Comparison of ENCODE assay signal across 33 cellular contexts in genomic region chr9:92982130-92982529, GRCh38. TPM values are rescaled to one million over a fixed set of nuclear protein-coding genes. Genes with fewer than 3 reads are reported as not detected.
A peak's percentile ranks its signal among the peaks of the same experiment; 100 is the strongest.
DNase-seq lines count a peak whose midpoint lies in the region; ATAC-seq, FAIRE-seq and TF ChIP-seq lines count a peak whose summit lies in the region.
"Had no signal": no experiment of that assay in that cellular context is flagged by ENCODE, and none has a peak within 500 bp of the region (broad histone marks: within the 10 kb centered on the region; RNA-seq: fewer than 3 reads in every experiment).

No MANE protein-coding gene starts in this region.

- no peak overlapping the region for H2AK5ac ChIP-seq in H9 (ENCODE audit: insufficient read length, low read length)

- H3K4me1 Mint-ChIP-seq in activated T-cell treated with anti-CD3 and anti-CD28 coated beads, Interleukin-2, amount 50 U/mL, for 4 hours (ENCODE audit: low read depth) = peaks cover 78% of the 10 kb centered on the region
- peaks cover 60% of the 10 kb centered on the region for H3K4me1 Mint-ChIP-seq in activated naive CD8-positive, alpha-beta T cell treated with anti-CD3 and anti-CD28 coated beads for 36 hours
- peaks cover 12 to 16% of the 10 kb centered on the region in 2 experiments for H3K4me1 Mint-ChIP-seq in H9

- no peak overlapping the region for H2BK120ac ChIP-seq in H9 (ENCODE audit: low read depth, low read length, poor library complexity, severe bottlenecking)

- H3K14ac ChIP-seq in H9 (ENCODE audit: insufficient read depth, low read length) = no peak overlapping the region

- TF ChIP-seq CTCF in H9 (conservative IDR thresholded peaks at IDR 0.05) = no peak

- H3K4me1 ChIP-seq in H9 (ENCODE audit: insufficient read depth, low read length) = no peaks in the 10 kb centered on the region

- no peaks in the 10 kb centered on the region for H3K27me3 ChIP-seq in H9 (ENCODE audit: insufficient read depth, low read length)
- H3K27me3 ChIP-seq: left lung, MG63, vagina had no signal

- no peak overlapping the region for H2BK20ac ChIP-seq in H9 (ENCODE audit: low read depth, low read length, poor library complexity, severe bottlenecking)

- peaks cover 33% of the 10 kb centered on the region for H3K9me3 ChIP-seq in H9 (ENCODE audit: control insufficient read depth, low read depth, low read length)
- H3K9me3 ChIP-seq: vagina had no signal

- no peak overlapping the region for H3K18ac ChIP-seq in H9 (ENCODE audit: insufficient read length, low read depth, low read length)

- H3K79me2 ChIP-seq in H9 (ENCODE audit: insufficient read depth, low read length) = no peaks in the 10 kb centered on the region

- no peak overlapping the region for H2BK15ac ChIP-seq in H9 (ENCODE audit: low read depth, low read length)

- no peak overlapping the region for H4K8ac ChIP-seq in H9 (replicated peaks; ENCODE audit: insufficient read length, low read depth, low read length)

- no peak overlapping the region for H4K5ac ChIP-seq in H9 (ENCODE audit: insufficient read length, low read depth, low read length)

- H3K4me2 ChIP-seq in H9 (ENCODE audit: insufficient read depth, insufficient read length, low read length) = no peak overlapping the region

- H3T11ph ChIP-seq in H9 (ENCODE audit: low read length) = no peak overlapping the region

- H3K4me3 Mint-ChIP-seq in activated T-cell treated with anti-CD3 and anti-CD28 coated beads, Interleukin-2, amount 50 U/mL, for 4 hours = no peak overlapping the region
- no peak overlapping the region for H3K4me3 Mint-ChIP-seq in activated naive CD8-positive, alpha-beta T cell treated with anti-CD3 and anti-CD28 coated beads for 36 hours
- H3K4me3 Mint-ChIP-seq in H9 = no peak overlapping the region
- H3K4me3 Mint-ChIP-seq: activated B cell treated with CpG ODN at 0.5 μM for 24 hours had no signal

- H3K27me3 Mint-ChIP-seq in activated T-cell treated with anti-CD3 and anti-CD28 coated beads, Interleukin-2, amount 50 U/mL, for 4 hours (ENCODE audit: low read depth) = no peaks in the 10 kb centered on the region
- H3K27me3 Mint-ChIP-seq in activated naive CD8-positive, alpha-beta T cell treated with anti-CD3 and anti-CD28 coated beads for 36 hours = no peaks in the 10 kb centered on the region
- no peaks in the 10 kb centered on the region; the same call in none of the 2 replicates for H3K27me3 Mint-ChIP-seq in H9 (ENCODE audit: low read depth)
- H3K27me3 Mint-ChIP-seq: activated B cell treated with CpG ODN at 0.5 μM for 24 hours had no signal

- peak; percentile 51 to 71 for ATAC-seq in activated T-cell treated with anti-CD3 and anti-CD28 coated beads, Interleukin-2, amount 50 U/mL, for 4 hours
- peak; percentile 16 for ATAC-seq in stimulated activated naive CD8-positive, alpha-beta T cell treated with anti-CD3 and anti-CD28 coated beads, Interleukin-15, Interleukin-2, amounts not matched to agents 100 U/mL and 50 U/mL, for 24 hours
- ATAC-seq: left lung had no signal

- H3K56ac ChIP-seq in H9 (ENCODE audit: insufficient read length, low read depth, low read length) = no peak overlapping the region

- H4K20me1 ChIP-seq in H9 (ENCODE audit: control insufficient read depth, insufficient read depth, insufficient read length) = no peaks in the 10 kb centered on the region

- no peak overlapping the region for H3K9ac ChIP-seq in H9 (ENCODE audit: extremely low read depth, insufficient read length, low read length)

- no peak overlapping the region for H2BK12ac ChIP-seq in H9 (ENCODE audit: insufficient read length, low read depth, low read length)

- no peak overlapping the region for H3K27ac ChIP-seq in H9 (ENCODE audit: insufficient read length, low read depth, low read length)
- H3K27ac ChIP-seq: coronary artery, HL-60, left lung, vagina had no signal

- no peak overlapping the region for H3K4ac ChIP-seq in H9 (ENCODE audit: low read depth, low read length)

- no peak overlapping the region for H2AFZ ChIP-seq in H9 (ENCODE audit: low read length)

- FAIRE-seq in GM18507 (lab: Jason Lieb, UNC) = peak; percentile 59
- FAIRE-seq: astrocyte, GM12891, small intestine had no signal

- H4K91ac ChIP-seq in H9 (ENCODE audit: insufficient read length, low read depth, low read length) = no peak overlapping the region

- H2BK5ac ChIP-seq in H9 (ENCODE audit: insufficient read length, low read length) = no peak overlapping the region

- H3K36me3 Mint-ChIP-seq in activated T-cell treated with anti-CD3 and anti-CD28 coated beads, Interleukin-2, amount 50 U/mL, for 4 hours (ENCODE audit: insufficient read depth) = peaks cover 44% of the 10 kb centered on the region
- peaks cover 87% of the 10 kb centered on the region for H3K36me3 Mint-ChIP-seq in activated naive CD8-positive, alpha-beta T cell treated with anti-CD3 and anti-CD28 coated beads for 36 hours
- H3K36me3 Mint-ChIP-seq in H9 (ENCODE audit: insufficient read depth in 1 of 3, low read depth in 3 of 3) = peaks cover 29 to 67% (median 47%) of the 10 kb centered on the region in 3 experiments

- H3K23me2 ChIP-seq in H9 (ENCODE audit: insufficient read length, low read depth, low read length, poor library complexity, severe bottlenecking) = no peaks in the 10 kb centered on the region

- no peaks in the 10 kb centered on the region for H3K9me3 Mint-ChIP-seq in activated T-cell treated with anti-CD3 and anti-CD28 coated beads, Interleukin-2, amount 50 U/mL, for 4 hours
- peaks cover 39% of the 10 kb centered on the region for H3K9me3 Mint-ChIP-seq in activated naive CD8-positive, alpha-beta T cell treated with anti-CD3 and anti-CD28 coated beads for 36 hours
- H3K9me3 Mint-ChIP-seq in H9 = peaks cover 67 to 71% of the 10 kb centered on the region in 2 experiments
- H3K9me3 Mint-ChIP-seq: activated B cell treated with CpG ODN at 0.5 μM for 24 hours had no signal

- H3K27ac Mint-ChIP-seq in activated naive CD8-positive, alpha-beta T cell treated with anti-CD3 and anti-CD28 coated beads for 36 hours = peak overlapping the region; percentile 35
- H3K27ac Mint-ChIP-seq in H9 = no peak overlapping the region
- H3K27ac Mint-ChIP-seq: activated B cell treated with CpG ODN at 0.5 μM for 24 hours had no signal

- H3K23ac ChIP-seq in H9 (ENCODE audit: insufficient read length, low read depth, low read length) = no peak overlapping the region

- DNase-seq in activated T-cell treated with anti-CD3 and anti-CD28 coated beads, Interleukin-2, amount 50 U/mL, for 4 hours = no peak
- DNase-seq in activated T-cell treated with anti-CD3 and anti-CD28 coated beads, Interleukin-2, amount 50 U/mL, for 48 hours = no peak
- DNase-seq in GM18507 (ENCODE audit: extremely low spot score, insufficient read length, low read depth) = no peak
- no peak for DNase-seq in activated naive CD8-positive, alpha-beta T cell treated with anti-CD3 and anti-CD28 coated beads for 36 hours
- no peak for DNase-seq in stimulated activated naive CD8-positive, alpha-beta T cell treated with anti-CD3 and anti-CD28 coated beads, Interleukin-15, Interleukin-2, amounts not matched to agents 100 U/mL and 50 U/mL, for 24 hours
- DNase-seq in NCI-H2227 treated with DMSO at 0.1 percent for 48 hours (lab: John Stamatoyannopoulos, UW) = no peak
- DNase-seq in COLO829 (ENCODE audit: low spot score) = no peak
- DNase-seq in H9 = no peak
- DNase-seq: activated B cell treated with CpG ODN at 0.5 μM for 24 hours; activated CD4-positive, alpha-beta T cell treated with anti-CD3 and anti-CD28 coated beads, Interleukin-2, amount 50 U/mL, for 48 hours; COR-L47; DMS53; erythroblast; glutamatergic neuron; islet precursor cell; KG1; left lung; mesendoderm; MG63; NCI-H1105; NCI-H187; NCI-H2171; NCI-H510A; SIG-M5; small intestine; stimulated activated naive CD4-positive, alpha-beta T cell treated with Interleukin-2 at 50 U/mL for 16 hours had no signal

- no peaks in the 10 kb centered on the region for H3K79me1 ChIP-seq in H9 (ENCODE audit: insufficient read depth, low read depth, low read length, poor library complexity, severe bottlenecking)

- WGBS in H9 (ENCODE audit: extremely low coverage, insufficient read length, low lambda C conversion rate) = no CpG with 5 or more reads among the region's 2 CpGs

RNA-seq across cellular contexts. Expression of gene FGD3, which starts 34.8 kb away (rescaled TPM):
- total RNA-seq in activated T-cell treated with anti-CD3 and anti-CD28 coated beads, Interleukin-2, amount 50 U/mL, for 4 hours = 10 to 100 TPM; 32.5 to 36.3 (median 32.6) TPM
- 10 to 100 TPM; 41.5 to 42.9 TPM for total RNA-seq in activated naive CD8-positive, alpha-beta T cell treated with anti-CD3 and anti-CD28 coated beads for 36 hours
- total RNA-seq in H9 (2021) = 1.7 and 1.8 TPM in 2 replicates
- total RNA-seq: fibroblast of villous mesenchyme, H4 had no signal

Comparison
In these comparisons a context has a peak if more than half of its experiments do, and no peak if none do; other contexts are left out.
1. RNA of gene FGD3, which starts 34.8 kb away (total RNA-seq): 41.5 to 42.9 TPM in activated naive CD8-positive, alpha-beta T cell treated with anti-CD3 and anti-CD28 coated beads for 36 hours and 32.5 to 36.3 TPM in activated T-cell treated with anti-CD3 and anti-CD28 coated beads, Interleukin-2, amount 50 U/mL, for 4 hours; 1.7 to 1.8 TPM in H9; every median in the first group is over 10 times any median in the second.